8 cellular contexts compared by ENCODE assay signal in the genomic region with DNA sequence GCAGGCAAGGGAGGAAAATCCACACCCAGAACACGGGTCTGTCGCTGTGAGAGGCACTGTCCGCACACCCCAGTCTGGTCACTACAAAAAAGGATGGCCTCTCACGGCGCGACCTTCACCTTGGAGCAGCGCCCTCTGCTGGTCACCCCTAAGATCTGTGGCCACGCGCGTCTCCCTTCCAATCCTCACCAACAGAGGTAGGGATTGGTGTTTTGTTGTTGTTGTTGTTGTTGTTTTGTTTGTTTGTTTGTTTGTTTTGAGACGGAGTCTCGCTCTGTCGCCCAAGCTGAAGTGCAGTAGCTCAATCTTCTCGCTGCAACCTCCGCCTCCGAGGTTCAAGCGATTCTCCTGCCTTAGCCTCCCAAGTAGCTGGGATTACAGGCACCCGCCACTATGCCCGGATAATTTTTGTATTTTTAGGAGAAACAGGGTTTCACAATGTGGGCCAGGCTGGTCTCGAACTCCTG. TPM values are rescaled to one million over a fixed set of nuclear protein-coding genes. Genes with fewer than 3 reads are reported as not detected.
DNase-seq lines count a peak whose midpoint lies in the region; ATAC-seq, FAIRE-seq and TF ChIP-seq lines count a peak whose summit lies in the region.

No MANE protein-coding gene starts in this region.

- H3K4me1 ChIP-seq in BLaER1: no peaks in the 10 kb centered on the region
- H3K4me1 ChIP-seq in PC-9 (replicated peaks; ENCODE audit: insufficient read depth): no peaks in the 10 kb centered on the region

- ATAC-seq in GM19328 (IDR thresholded peaks at IDR 0.05; ENCODE audit: unreplicated experiment): no peak

- no peaks in the 10 kb centered on the region for H3K9me2 ChIP-seq in PC-9 (ENCODE audit: insufficient read depth)

- H2AFZ ChIP-seq in PC-9: no peak overlapping the region

- H3K79me2 ChIP-seq in PC-9 (ENCODE audit: low read depth): no peaks in the 10 kb centered on the region

- peaks cover 23% of the 10 kb centered on the region for H3K27me3 Mint-ChIP-seq in activated T-helper 1 cell treated with anti-CD3 and anti-CD28 coated beads, Interleukin-12 subunit alpha, Interleukin-12 subunit beta, Interleukin-2, Interleukin-4 antibody, amounts not matched to agents 30 ng/mL and 10 ng/mL and 1 ng/mL, durations not matched to agents 14 hours and 24 hours and 36 hours (ENCODE audit: insufficient read depth)

- H3K4me3 Mint-ChIP-seq in activated T-helper 1 cell treated with anti-CD3 and anti-CD28 coated beads, Interleukin-12 subunit alpha, Interleukin-12 subunit beta, Interleukin-2, Interleukin-4 antibody, amounts not matched to agents 30 ng/mL and 10 ng/mL and 1 ng/mL, durations not matched to agents 14 hours and 24 hours and 36 hours: peak overlapping the region; percentile 58

- no TSS peak for BruUV-seq in PC-9 (replicated peaks; lab: Mats Ljungman, UMichigan)

- no peak for FAIRE-seq in H54 (lab: Jason Lieb, UNC)

- DNase-seq in H54 (ENCODE audit: insufficient read length, low spot score): peak; percentile 67
- peak in 1 of 2 experiments; percentile 52 for DNase-seq in PC-9
- DNase-seq in activated T-helper 1 cell treated with anti-CD3 and anti-CD28 coated beads, Interleukin-12 subunit alpha, Interleukin-12 subunit beta, Interleukin-2, Interleukin-4 antibody, amounts not matched to agents 30 ng/mL and 10 ng/mL and 1 ng/mL, durations not matched to agents 14 hours and 24 hours and 36 hours (ENCODE audit: low spot score): peak; percentile 49
- peak; percentile 37 for DNase-seq in glomerular visceral epithelial cell (ENCODE audit: extremely low spot score)
- DNase-seq in retinal pigment epithelial cell (ENCODE audit: low read depth): no peak
- no peak for DNase-seq in NCI-H2081 treated with DMSO at 0.1 percent for 48 hours (lab: John Stamatoyannopoulos, UW)

- intact Hi-C loops in PC-9 (cut with micrococcal nuclease; ENCODE audit: unreplicated experiment): no loop called here
- intact Hi-C loops in activated T-helper 1 cell treated with anti-CD3 and anti-CD28 coated beads, Interleukin-12 subunit alpha, Interleukin-12 subunit beta, Interleukin-2, Interleukin-4 antibody, amounts not matched to agents 30 ng/mL and 10 ng/mL and 1 ng/mL, durations not matched to agents 14 hours and 24 hours and 36 hours (cut with micrococcal nuclease): loop anchor here (1.0 kb wide), 3 partner anchors 8 to 48 kb away; no protein-coding TSS in a partner anchor

- peaks cover 6% of the 10 kb centered on the region for H3K4me1 Mint-ChIP-seq in activated T-helper 1 cell treated with anti-CD3 and anti-CD28 coated beads, Interleukin-12 subunit alpha, Interleukin-12 subunit beta, Interleukin-2, Interleukin-4 antibody, amounts not matched to agents 30 ng/mL and 10 ng/mL and 1 ng/mL, durations not matched to agents 14 hours and 24 hours and 36 hours (ENCODE audit: low read depth)

- no peak overlapping the region for H3K27ac ChIP-seq in BLaER1
- H3K27ac ChIP-seq in PC-9: no peak overlapping the region

- H3K27me3 ChIP-seq in BLaER1 (no peaks in the 10 kb centered on the region), PC-9 (ENCODE audit: insufficient read depth, low read depth) (no peaks in the 10 kb centered on the region)

- TF ChIP-seq POLR2A in H54 (IDR thresholded peaks at IDR 0.05; ENCODE audit: low read depth, low read length): no peak

- peak; percentile 87 for TF ChIP-seq CTCF in PC-9 (conservative IDR thresholded peaks at IDR 0.05)
- peak; percentile 73 for TF ChIP-seq CTCF in retinal pigment epithelial cell (conservative IDR thresholded peaks at IDR 0.05; ENCODE audit: low read depth, low read length)

- H3K9me3 ChIP-seq in BLaER1 (no peaks in the 10 kb centered on the region), PC-9 (ENCODE audit: insufficient read depth, low read depth) (no peaks in the 10 kb centered on the region)

- CTCF ChIA-PET in PC-9 (lab: Charles Lee): no interaction called here

- POLR2A ChIA-PET in PC-9 (lab: Charles Lee; ENCODE audit: unreplicated experiment): no interaction called here

- H4K20me1 ChIP-seq in BLaER1 (no peaks in the 10 kb centered on the region), PC-9 (ENCODE audit: insufficient read depth) (no peaks in the 10 kb centered on the region)

- H3K27ac Mint-ChIP-seq in activated T-helper 1 cell treated with anti-CD3 and anti-CD28 coated beads, Interleukin-12 subunit alpha, Interleukin-12 subunit beta, Interleukin-2, Interleukin-4 antibody, amounts not matched to agents 30 ng/mL and 10 ng/mL and 1 ng/mL, durations not matched to agents 14 hours and 24 hours and 36 hours: no peak overlapping the region

- H3K36me3 ChIP-seq in BLaER1 (no peaks in the 10 kb centered on the region), PC-9 (ENCODE audit: low read depth) (no peaks in the 10 kb centered on the region)

- H3K9me3 Mint-ChIP-seq in activated T-helper 1 cell treated with anti-CD3 and anti-CD28 coated beads, Interleukin-12 subunit alpha, Interleukin-12 subunit beta, Interleukin-2, Interleukin-4 antibody, amounts not matched to agents 30 ng/mL and 10 ng/mL and 1 ng/mL, durations not matched to agents 14 hours and 24 hours and 36 hours: no peaks in the 10 kb centered on the region

- H3K4me2 ChIP-seq in BLaER1 (0 out of 2 replicates have a peak overlapping the region, but pooled peaks have one; percentile 34), PC-9 (peak overlapping the region; percentile 57)

- H3K9ac ChIP-seq in BLaER1: no peak overlapping the region

- peak overlapping the region; percentile 48; the same call in 1 of the 2 replicates for H3K4me3 ChIP-seq in BLaER1
- H3K4me3 ChIP-seq in PC-9: peak overlapping the region; percentile 22; the same call in 1 of the 2 replicates
- H3K4me3 ChIP-seq in retinal pigment epithelial cell (ENCODE audit: low read length): no peak overlapping the region

- H3F3A ChIP-seq in PC-9 (ENCODE audit: insufficient read depth, low read depth): peaks cover 5% of the 10 kb centered on the region; the same call in 1 of the 2 replicates

- no peaks in the 10 kb centered on the region for H3K36me3 Mint-ChIP-seq in activated T-helper 1 cell treated with anti-CD3 and anti-CD28 coated beads, Interleukin-12 subunit alpha, Interleukin-12 subunit beta, Interleukin-2, Interleukin-4 antibody, amounts not matched to agents 30 ng/mL and 10 ng/mL and 1 ng/mL, durations not matched to agents 14 hours and 24 hours and 36 hours (ENCODE audit: low read depth)

RNA-seq across cellular contexts. Expression of a gene that starts 15.0 kb away (rescaled TPM):
- total RNA-seq in PC-9 (2021): 14.5 and 15.5 TPM in 2 replicates
- 23.7 and 24.9 TPM in 2 replicates for total RNA-seq in activated T-helper 1 cell treated with anti-CD3 and anti-CD28 coated beads, Interleukin-12 subunit alpha, Interleukin-12 subunit beta, Interleukin-2, Interleukin-4 antibody, amounts not matched to agents 30 ng/mL and 10 ng/mL and 1 ng/mL, durations not matched to agents 14 hours and 24 hours and 36 hours

RNA-seq across cellular contexts. Expression of a gene that starts 24.3 kb away (rescaled TPM):
- total RNA-seq in PC-9 (2021): 175 and 201 TPM in 2 replicates
- 205 and 224 TPM in 2 replicates for total RNA-seq in activated T-helper 1 cell treated with anti-CD3 and anti-CD28 coated beads, Interleukin-12 subunit alpha, Interleukin-12 subunit beta, Interleukin-2, Interleukin-4 antibody, amounts not matched to agents 30 ng/mL and 10 ng/mL and 1 ng/mL, durations not matched to agents 14 hours and 24 hours and 36 hours

Comparison
In these comparisons a context has a peak if more than half of its experiments do, and no peak if none do; other contexts are left out.
1. DNase-seq: peak in H54 (single experiment), activated T-helper 1 cell treated with anti-CD3 and anti-CD28 coated beads, Interleukin-12 subunit alpha, Interleukin-12 subunit beta, Interleukin-2, Interleukin-4 antibody, amounts not matched to agents 30 ng/mL and 10 ng/mL and 1 ng/mL, durations not matched to agents 14 hours and 24 hours and 36 hours (single experiment) and glomerular visceral epithelial cell (single experiment); none in retinal pigment epithelial cell (single experiment) and NCI-H2081 treated with DMSO at 0.1 percent for 48 hours (single experiment).